Comparison of ENCODE assay signal across 8 cellular contexts in the genomic region with DNA sequence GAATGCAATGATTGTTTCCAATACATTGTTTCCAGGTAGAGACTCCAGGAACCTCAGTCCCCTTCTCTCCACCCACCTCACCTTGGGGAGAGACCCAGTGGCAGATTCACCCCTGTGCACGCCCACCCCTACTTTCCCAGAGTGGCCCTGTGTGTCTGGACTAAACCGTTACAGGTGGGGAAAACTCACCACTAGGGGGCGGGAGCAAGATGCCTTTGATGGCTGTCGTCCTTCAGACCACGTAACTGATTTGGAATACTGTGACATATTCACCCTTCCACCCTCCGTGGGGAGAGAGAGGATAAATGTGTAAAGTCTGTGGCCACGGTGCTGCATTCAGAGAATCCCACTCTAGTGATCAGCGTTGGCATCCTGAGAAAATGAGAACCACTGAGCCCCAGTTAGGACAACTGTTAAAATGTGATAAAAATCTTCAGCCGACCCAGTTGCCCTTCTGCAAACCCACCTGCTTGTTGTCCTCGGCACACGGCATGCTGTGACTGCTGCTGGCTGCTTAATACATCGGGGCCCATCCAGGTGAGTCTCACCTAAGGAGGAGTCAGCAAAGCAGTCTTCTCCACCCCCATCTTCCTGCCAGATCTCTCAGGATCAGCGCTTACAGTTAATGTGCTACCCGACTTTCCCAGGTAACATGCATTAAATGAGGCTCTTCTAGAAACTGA. TPM values are rescaled to one million over a fixed set of nuclear protein-coding genes. Genes with fewer than 3 reads are reported as not detected.
A peak's percentile ranks its signal among the peaks of the same experiment; 100 is the strongest.
DNase-seq lines count a peak whose midpoint lies in the region; ATAC-seq and TF ChIP-seq lines count a peak whose summit lies in the region.

No MANE protein-coding gene starts in this region.

- H3K4me1 ChIP-seq in lower lobe of right lung = peaks cover 5% of the 10 kb centered on the region

- peak; percentile 67 for ATAC-seq in HG02938 (IDR thresholded peaks at IDR 0.05; ENCODE audit: unreplicated experiment)
- peak; percentile 76 to 81 for ATAC-seq in lower lobe of right lung

- no peaks in the 10 kb centered on the region for H3K9me3 ChIP-seq in lower lobe of right lung

- H3K27me3 ChIP-seq in dorsolateral prefrontal cortex = no peaks in the 10 kb centered on the region
- no peaks in the 10 kb centered on the region for H3K27me3 ChIP-seq in lower lobe of right lung (ENCODE audit: low read depth)

- peak overlapping the region in 34 of 59 donors; percentile 8 to 75 (median 40) for H3K27ac ChIP-seq in dorsolateral prefrontal cortex
- no peak overlapping the region for H3K27ac ChIP-seq in lower lobe of right lung

- H3K4me3 ChIP-seq in dorsolateral prefrontal cortex (peak overlapping the region in 7 of 59 donors; percentile 2 to 26 (median 15)), lower lobe of right lung (no peak overlapping the region)

- intact Hi-C loops in dorsolateral prefrontal cortex (cut with DNase I) = loop anchor here (1.0 to 5.0 kb wide), 4 partner anchors 42 to 207 kb away; a partner anchor contains a TSS
- intact Hi-C loops in lower lobe of right lung (cut with DNase I) = no loop called here

- no peaks in the 10 kb centered on the region for H3K36me3 ChIP-seq in lower lobe of right lung

- DNase-seq in NCI-H2107 treated with DMSO at 0.1 percent for 48 hours (lab: John Stamatoyannopoulos, UW; ENCODE audit: unreplicated experiment) (peak; percentile 3), NCI-H2107 (lab: John Stamatoyannopoulos, UW) (no peak), NCI-H460 (ENCODE audit: extremely low read depth, low read depth) (peak; percentile 64), dorsolateral prefrontal cortex (peak; percentile 74 to 94 (median 88)), lower lobe of right lung (peak; percentile 69)
- DNase-seq in activated CD4-positive, alpha-beta T cell treated with anti-CD3 and anti-CD28 coated beads, Interleukin-2, amount 50 U/mL, for 4 hours = peak; percentile 75 to 78
- DNase-seq in stimulated activated CD8-positive, alpha-beta memory T cell treated with anti-CD3 and anti-CD28 coated beads, Interleukin-15, amount 100 ng/mL, for 1 hour (ENCODE audit: low read depth) = peak; percentile 71

- TF ChIP-seq CTCF in dorsolateral prefrontal cortex (IDR thresholded peaks at IDR 0.05 in 54 of 56, conservative IDR thresholded peaks at IDR 0.05 in 2 of 56; ENCODE audit: low read depth in 1 of 56, partially characterized antibody in 56 of 56) = peak; percentile 77 to 98 (median 91)
- TF ChIP-seq CTCF in lower lobe of right lung (IDR thresholded peaks at IDR 0.05) = peak; percentile 81

RNA-seq across cellular contexts. Expression of a gene that starts 41.5 kb away (rescaled TPM):
- 16.9 and 17.5 TPM in 2 replicates for total RNA-seq in NCI-H460 (2014; rRNA removed; shearing (Covaris generic))
- 11.3 and 17.9 TPM in 2 replicates for polyA plus RNA-seq in NCI-H460 (2014; cell fraction: nucleus; rRNA removed)
- total RNA-seq in dorsolateral prefrontal cortex (10 to 100 TPM; 20.0 to 80.1 (median 46.6) TPM), lower lobe of right lung (10.2 TPM)
